ENCODE assay signal across 24 cellular contexts in the genomic region with DNA sequence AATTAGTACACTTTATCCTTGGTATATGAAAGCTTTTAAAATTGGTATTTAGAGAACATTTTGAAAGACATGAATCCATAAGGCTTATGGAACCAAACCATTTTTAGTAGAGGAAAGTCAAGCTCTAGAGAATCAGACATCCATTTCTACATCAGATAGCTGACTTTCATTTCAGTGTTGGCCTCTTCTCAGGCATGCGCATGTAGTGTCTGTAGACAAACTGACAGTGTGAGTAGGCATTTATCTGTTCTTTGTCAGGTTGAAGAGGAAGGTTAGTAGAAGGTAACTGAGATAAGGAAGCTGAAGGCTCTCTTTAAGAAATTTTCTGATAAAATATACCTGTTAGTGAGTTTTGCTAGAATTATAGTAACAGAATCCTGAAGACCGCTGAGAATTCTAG.
DNase-seq lines count a peak whose midpoint lies in the region; ATAC-seq, FAIRE-seq and TF ChIP-seq lines count a peak whose summit lies in the region.
"Had no signal": no experiment of that assay in that cellular context is flagged by ENCODE, and none has a peak within 500 bp of the region (broad histone marks: within the 10 kb centered on the region; RNA-seq: fewer than 3 reads in every experiment).

No MANE protein-coding gene starts in this region.

- H3K4me3 Mint-ChIP-seq in activated T-cell treated with anti-CD3 and anti-CD28 coated beads, Interleukin-2, amount 50 U/mL, for 4 hours = no peak overlapping the region
- H3K4me3 Mint-ChIP-seq: CD14-positive monocyte; CD4-positive, alpha-beta memory T cell; CD4-positive, CD25-positive, alpha-beta regulatory T cell had no signal

- no peak overlapping the region for H2BK12ac ChIP-seq in H1 (ENCODE audit: low read depth, low read length)

- H3K27ac ChIP-seq in K562 (ENCODE audit: extremely low read depth, low read depth, low read length) = no peak overlapping the region
- no peak overlapping the region for H3K27ac ChIP-seq in H1 (ENCODE audit: low read depth, low read length)
- H3K27ac ChIP-seq: BLaER1 had no signal

- H3K9me3 ChIP-seq in K562 (replicated peaks; ENCODE audit: control insufficient read depth, insufficient read depth, low read depth, low read length) (no peaks in the 10 kb centered on the region), H1 (ENCODE audit: insufficient read depth in 2 of 2, low read depth in 1 of 2, low read length in 1 of 2) (no peaks in the 10 kb centered on the region)
- H3K9me3 ChIP-seq: BE2C, BLaER1, Caco-2 had no signal

- H3K23me2 ChIP-seq in H1 (ENCODE audit: low read depth, low read length) = no peaks in the 10 kb centered on the region

- peaks cover 9% of the 10 kb centered on the region for H3K36me3 Mint-ChIP-seq in activated T-cell treated with anti-CD3 and anti-CD28 coated beads, Interleukin-2, amount 50 U/mL, for 4 hours (ENCODE audit: insufficient read depth)
- H3K36me3 Mint-ChIP-seq: CD14-positive monocyte had no signal

- FAIRE-seq in K562 (lab: Jason Lieb, UNC) (no peak), H1 (lab: Jason Lieb, UNC) (peak; percentile 39), urothelium cell line (lab: Jason Lieb, UNC) (peak; percentile 32)
- FAIRE-seq: A204.1, D721Med, GM12892, GM18507 had no signal

- H3K23ac ChIP-seq in H1 (ENCODE audit: insufficient read length) = no peak overlapping the region

- H3K79me2 ChIP-seq in K562 (ENCODE audit: control insufficient read depth, insufficient read depth, low read length) (no peaks in the 10 kb centered on the region), H1 (ENCODE audit: control insufficient read depth in 1 of 2, insufficient read depth in 2 of 2, low read length in 2 of 2) (no peaks in the 10 kb centered on the region)

- H2BK15ac ChIP-seq in H1 (ENCODE audit: low read length) = no peak overlapping the region

- no peak overlapping the region for H3K9ac ChIP-seq in K562 (ENCODE audit: insufficient read depth in 1 of 2, low read depth in 2 of 2, low read length in 2 of 2)
- no peak overlapping the region for H3K9ac ChIP-seq in H1 (replicated peaks in 1 of 4; ENCODE audit: extremely low read depth in 1 of 4, low read depth in 3 of 4, low read length in 3 of 4)
- H3K9ac ChIP-seq: BLaER1 had no signal

- no peaks in the 10 kb centered on the region for H3K4me1 Mint-ChIP-seq in activated T-cell treated with anti-CD3 and anti-CD28 coated beads, Interleukin-2, amount 50 U/mL, for 4 hours (ENCODE audit: low read depth)
- H3K4me1 Mint-ChIP-seq: CD14-positive monocyte; CD4-positive, alpha-beta memory T cell had no signal

- H3K4me1 ChIP-seq in K562 (replicated peaks in 1 of 2; ENCODE audit: control insufficient read depth in 2 of 2, insufficient read depth in 2 of 2, low read length in 2 of 2) = no peaks in the 10 kb centered on the region
- H3K4me1 ChIP-seq in H1 (replicated peaks in 1 of 4; ENCODE audit: control insufficient read depth in 3 of 4, insufficient read depth in 4 of 4, low read length in 3 of 4) = no peaks in the 10 kb centered on the region
- H3K4me1 ChIP-seq: BE2C, Caco-2 had no signal

- BruUV-seq in K562 (replicated peaks; lab: Mats Ljungman, UMichigan) = no TSS peak

- H3K79me1 ChIP-seq in H1 (ENCODE audit: low read depth, low read length) = no peaks in the 10 kb centered on the region

- no peak for TF ChIP-seq CTCF in K562 (IDR thresholded peaks at IDR 0.05 in 2 of 3, conservative IDR thresholded peaks at IDR 0.05 in 1 of 3; ENCODE audit: insufficient read depth in 2 of 3, low read depth in 1 of 3, low read length in 3 of 3)
- no peak for TF ChIP-seq CTCF in H1 (IDR thresholded peaks at IDR 0.05; ENCODE audit: control extremely low read depth in 1 of 3, insufficient read depth in 1 of 3, low read depth in 1 of 3, low read length in 3 of 3)

- CTCF ChIA-PET in K562 (lab: Yijun Ruan, JAX; ENCODE audit: low intra/inter-chr PET ratio) (no interaction called here), H1 (lab: Charles Lee; ENCODE audit: partially characterized antibody) (interaction anchor here (0.6 to 1.6 kb wide), 4 partner anchors 14 to 53 kb away, joined by 3 read pairs; no protein-coding TSS in a partner anchor)

- TF ChIP-seq EP300 in K562 (IDR thresholded peaks at IDR 0.05; ENCODE audit: low read length) = no peak
- TF ChIP-seq EP300 in H1 (IDR thresholded peaks at IDR 0.05; ENCODE audit: borderline replicate concordance in 1 of 2, low read depth in 2 of 2, low read length in 2 of 2) = no peak

- no peak overlapping the region for H4K8ac ChIP-seq in H1 (ENCODE audit: extremely low read depth, insufficient read depth, low read length)

- no peak overlapping the region for H2BK5ac ChIP-seq in H1 (ENCODE audit: low read depth, low read length)

- H3K56ac ChIP-seq in H1 (replicated peaks; ENCODE audit: insufficient read length, low read depth, low read length) = no peak overlapping the region

- H2BK120ac ChIP-seq in H1 (replicated peaks; ENCODE audit: low read depth, low read length) = no peak overlapping the region

- H3K4me3 ChIP-seq in K562 (no peak overlapping the region), H1 (ENCODE audit: extremely low read depth in 1 of 4, insufficient read depth in 2 of 4, low read depth in 3 of 4, low read length in 4 of 4) (no peak overlapping the region)
- H3K4me3 ChIP-seq: BLaER1, GM12878 had no signal

- H2AK5ac ChIP-seq in H1 (ENCODE audit: low read depth, low read length) = no peak overlapping the region

- no peak overlapping the region for H3K18ac ChIP-seq in H1 (ENCODE audit: extremely low read depth, low read length)

- H3K27me3 ChIP-seq in K562 (ENCODE audit: control insufficient read depth in 2 of 2, insufficient read depth in 2 of 2, low read length in 2 of 2) (no peaks in the 10 kb centered on the region), H1 (replicated peaks in 1 of 4; ENCODE audit: control insufficient read depth in 3 of 4, extremely low read depth in 1 of 4, insufficient read depth in 3 of 4, low read length in 3 of 4) (no peaks in the 10 kb centered on the region)
- H3K27me3 ChIP-seq: BE2C, BLaER1 had no signal

- no peak overlapping the region for H3K4ac ChIP-seq in H1 (replicated peaks; ENCODE audit: insufficient read length, low read depth, low read length)

- 6% methylated on average over 2 of the region's 2 CpGs for WGBS in K562 (ENCODE audit: insufficient coverage, low coverage, missing lambda C conversion rate)
- WGBS in H1 (ENCODE audit: extremely low coverage in 1 of 2, insufficient coverage in 1 of 2, insufficient read length in 1 of 2, insufficient replicate concordance in 2 of 2, low coverage in 1 of 2, low lambda C conversion rate in 2 of 2, missing lambda C conversion rate in 1 of 2), 2 experiments = 98% methylated on average over 2 of the region's 2 CpGs; no CpG with 5 or more reads in 1 of the 2 experiments

- intact Hi-C loops in K562 (cut with micrococcal nuclease) = loop anchor here (5.0 kb wide), 1 partner anchor 327 kb away; no protein-coding TSS in a partner anchor

- H4K20me1 ChIP-seq in K562 (replicated peaks; ENCODE audit: control insufficient read depth, insufficient read depth, low read length) = no peaks in the 10 kb centered on the region
- no peaks in the 10 kb centered on the region for H4K20me1 ChIP-seq in H1 (replicated peaks in 1 of 2; ENCODE audit: control insufficient read depth in 1 of 2, insufficient read depth in 2 of 2, low read length in 2 of 2)
- H4K20me1 ChIP-seq: BLaER1 had no signal

- no peaks in the 10 kb centered on the region for H3K9me1 ChIP-seq in K562 (ENCODE audit: control insufficient read depth, insufficient read depth, low read length)

- in situ Hi-C loops in K562 (cut with MboI) = no loop called here

- POLR2A ChIA-PET in K562 (lab: Yijun Ruan, JAX) = interaction anchor here (0.9 kb wide), 1 partner anchor 10 kb away, joined by 4 read pairs; no protein-coding TSS in a partner anchor
- POLR2A ChIA-PET in H1 (lab: Charles Lee; ENCODE audit: partially characterized antibody) = no interaction called here

- H3K27me3 Mint-ChIP-seq in activated T-cell treated with anti-CD3 and anti-CD28 coated beads, Interleukin-2, amount 50 U/mL, for 4 hours (ENCODE audit: low read depth) = no peaks in the 10 kb centered on the region
- H3K27me3 Mint-ChIP-seq: CD4-positive, alpha-beta memory T cell; CD4-positive, CD25-positive, alpha-beta regulatory T cell had no signal

- no peak for TF ChIP-seq RAD21 in K562 (CRISPR knock-in tag; conservative IDR thresholded peaks at IDR 0.05 in 1 of 2, IDR thresholded peaks at IDR 0.05 in 1 of 2)
- no peak for TF ChIP-seq RAD21 in H1 (IDR thresholded peaks at IDR 0.05 in 1 of 2, conservative IDR thresholded peaks at IDR 0.05 in 1 of 2; ENCODE audit: low read depth in 2 of 2, low read length in 2 of 2)

- no peak overlapping the region for H4K5ac ChIP-seq in H1 (ENCODE audit: insufficient read length, low read depth, low read length)

- H3K4me2 ChIP-seq in K562 (ENCODE audit: insufficient read depth, low read length) = no peak overlapping the region
- H3K4me2 ChIP-seq in H1 (ENCODE audit: insufficient read depth in 1 of 2, low read depth in 2 of 2, low read length in 2 of 2) = no peak overlapping the region
- H3K4me2 ChIP-seq: BLaER1 had no signal

- DNase-seq in K562 (ENCODE audit: extremely low read depth in 1 of 4, low spot score in 3 of 4) (peak in 1 of 4 experiments; percentile 2), H1 (ENCODE audit: low read depth in 1 of 2, low spot score in 2 of 2) (no peak), urothelium cell line (ENCODE audit: low spot score) (no peak), glomerular visceral epithelial cell (ENCODE audit: extremely low spot score) (no peak)
- DNase-seq in activated T-cell treated with anti-CD3 and anti-CD28 coated beads, Interleukin-2, amount 50 U/mL, for 4 hours = no peak
- DNase-seq: 8988T; ACHN; BE2C; C1 segment of cervical spinal cord; Caco-2; Calu3; CD4-positive, alpha-beta memory T cell; CD4-positive, CD25-positive, alpha-beta regulatory T cell; DMS79; DND-41; EL; GDM1 had no signal

- no peak overlapping the region for H4K91ac ChIP-seq in H1 (replicated peaks; ENCODE audit: insufficient read length, low read length)

- no peaks in the 10 kb centered on the region for H3K9me3 Mint-ChIP-seq in activated T-cell treated with anti-CD3 and anti-CD28 coated beads, Interleukin-2, amount 50 U/mL, for 4 hours
- H3K9me3 Mint-ChIP-seq: CD4-positive, alpha-beta memory T cell had no signal

- TF ChIP-seq POLR2A in K562 (conservative IDR thresholded peaks at IDR 0.05) (no peak), H1 (IDR thresholded peaks at IDR 0.05; ENCODE audit: control extremely low read depth in 1 of 2, low read depth in 2 of 2, low read length in 2 of 2) (no peak)

- H3K36me3 ChIP-seq in K562 (ENCODE audit: control insufficient read depth, insufficient read depth, low read length) (no peaks in the 10 kb centered on the region), H1 (ENCODE audit: control insufficient read depth in 2 of 4, insufficient read depth in 4 of 4, low read length in 3 of 4) (no peaks in the 10 kb centered on the region; a peak in 1 of 8 replicates)
- H3K36me3 ChIP-seq: BE2C, BLaER1 had no signal

- H2AFZ ChIP-seq in K562 (ENCODE audit: low read depth, low read length) (no peak overlapping the region), H1 (ENCODE audit: low read length) (no peak overlapping the region)

- ATAC-seq in K562 = no peak
- no peak for ATAC-seq in activated T-cell treated with anti-CD3 and anti-CD28 coated beads, Interleukin-2, amount 50 U/mL, for 4 hours
- ATAC-seq: GM12878 had no signal

- no peak overlapping the region for H3K14ac ChIP-seq in H1 (ENCODE audit: insufficient read length)

- no peak overlapping the region for H2BK20ac ChIP-seq in H1 (ENCODE audit: low read length)

TF ChIP-seq in H1, 55 proteins besides CTCF, POLR2A, EP300 and RAD21 (continues in another document):
- no peak for TF ChIP-seq JUND (IDR thresholded peaks at IDR 0.05; ENCODE audit: low read length)
